8 cellular contexts compared by ENCODE assay signal in the genomic region with DNA sequence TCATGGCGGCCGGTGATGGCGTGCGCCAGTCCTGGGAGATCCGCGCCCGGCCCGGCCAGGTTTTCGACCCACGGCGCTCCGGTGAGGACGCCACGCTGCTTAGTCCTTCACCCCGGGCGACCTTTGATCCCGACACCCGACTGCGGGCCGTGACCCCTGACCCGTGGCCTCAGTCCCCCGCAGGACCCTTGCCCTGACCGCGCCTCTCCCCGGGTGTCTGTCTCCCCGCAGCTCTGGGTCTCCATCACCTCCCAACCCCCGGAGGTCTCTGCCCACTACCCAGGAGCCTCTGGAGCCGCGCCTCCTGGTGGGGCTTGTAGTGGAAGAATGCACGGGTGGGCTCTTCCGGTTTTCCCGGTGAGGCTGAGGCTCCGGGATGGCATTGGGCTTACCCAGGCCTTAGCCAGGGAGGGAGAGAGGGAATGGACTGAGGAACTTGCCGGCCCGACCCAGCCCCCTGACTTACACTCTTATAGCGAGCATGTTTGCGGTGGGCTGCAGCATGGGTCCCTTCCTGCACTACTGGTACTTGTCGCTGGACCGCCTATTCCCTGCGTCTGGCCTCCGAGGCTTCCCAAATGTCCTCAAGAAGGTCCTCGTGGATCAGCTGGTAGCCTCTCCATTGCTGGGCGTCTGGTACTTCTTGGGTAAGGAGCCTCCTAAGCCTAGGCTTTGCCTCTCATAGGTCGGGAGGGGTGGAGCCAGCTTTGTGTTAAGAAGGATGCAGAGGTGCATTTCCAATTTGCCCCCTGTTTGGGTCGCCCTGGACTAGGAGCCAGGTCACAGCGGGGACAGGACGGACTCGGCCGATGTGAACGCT. TPM values are rescaled to one million over a fixed set of nuclear protein-coding genes. Genes with fewer than 3 reads are reported as not detected.
DNase-seq lines count a peak whose midpoint lies in the region; ATAC-seq, FAIRE-seq and TF ChIP-seq lines count a peak whose summit lies in the region.

No MANE protein-coding gene starts in this region.

- 8 to 10% methylated on average over 50 of the region's 50 CpGs for WGBS in esophagus, 2 donors
- 6 to 7% methylated on average over 43 to 50 of the region's 50 CpGs for WGBS in pancreas, 2 donors

- ATAC-seq in activated CD4-positive, alpha-beta T cell treated with anti-CD3 and anti-CD28 coated beads for 36 hours, result no peak
- peak in 1 of 4 donors; percentile 1 for ATAC-seq in pancreas

- peak overlapping the region; percentile 91 for H3K27ac Mint-ChIP-seq in activated CD4-positive, alpha-beta T cell treated with anti-CD3 and anti-CD28 coated beads for 36 hours

- CTCF ChIA-PET in activated CD4-positive, alpha-beta T cell treated with anti-CD3 and anti-CD28 coated beads for 36 hours (lab: Charles Lee), result interaction anchor here (0.6 to 2.5 kb wide), 25 partner anchors 9 to 742 kb away, joined by 3 to 13 read pairs (median 4); a partner anchor contains a TSS
- CTCF ChIA-PET in RWPE1 (lab: Yijun Ruan, JAX), result interaction anchor here (1.5 kb wide), 1 partner anchor 58 kb away, joined by 8 read pairs; no protein-coding TSS in a partner anchor

- H3K36me3 Mint-ChIP-seq in activated CD4-positive, alpha-beta T cell treated with anti-CD3 and anti-CD28 coated beads for 36 hours (ENCODE audit: low read depth), result peaks cover 6% of the 10 kb centered on the region

- TF ChIP-seq POLR2A in GM12892 (IDR thresholded peaks at IDR 0.05; ENCODE audit: low read depth, low read length), result no peak

- no peaks in the 10 kb centered on the region for H3K27me3 Mint-ChIP-seq in activated CD4-positive, alpha-beta T cell treated with anti-CD3 and anti-CD28 coated beads for 36 hours

- H3K9me3 ChIP-seq in esophagus (ENCODE audit: control insufficient read depth in 2 of 2, insufficient read depth in 1 of 2, low read depth in 1 of 2, low read length in 1 of 2) (no peaks in the 10 kb centered on the region), pancreas (no peaks in the 10 kb centered on the region)

- H3K27me3 ChIP-seq in esophagus (ENCODE audit: control insufficient read depth in 1 of 2, insufficient read depth in 2 of 2, low read length in 2 of 2), result no peaks in the 10 kb centered on the region
- H3K27me3 ChIP-seq in pancreas, result no peaks in the 10 kb centered on the region

- FAIRE-seq in pancreas (lab: Jason Lieb, UNC) (no peak), GM12892 (lab: Jason Lieb, UNC) (no peak)

- H3K4me1 ChIP-seq in esophagus (ENCODE audit: control insufficient read depth in 2 of 2, insufficient read depth in 2 of 2, low read length in 1 of 2) (peaks cover 7 to 11% of the 10 kb centered on the region in 2 donors), pancreas (peaks cover 0 to 11% (median 9%) of the 10 kb centered on the region in 3 donors)

- DNase-seq in activated CD4-positive, alpha-beta T cell treated with anti-CD3 and anti-CD28 coated beads for 36 hours, result no peak
- no peak for DNase-seq in activated CD4-positive, alpha-beta T cell treated with anti-CD3 and anti-CD28 coated beads, Interleukin-2, amount 50 U/mL, for 48 hours
- DNase-seq in RWPE1 (ENCODE audit: low spot score), result no peak
- peak in 1 of 6 donors; percentile 58 for DNase-seq in pancreas
- no peak for DNase-seq in KG1 (lab: John Stamatoyannopoulos, UW)
- DNase-seq in GM12892 (ENCODE audit: insufficient read length), result no peak
- no peak for DNase-seq in stimulated activated naive CD4-positive, alpha-beta T cell (lab: John Stamatoyannopoulos, UW)

- peak overlapping the region; percentile 60 to 79 for H3K4me3 ChIP-seq in esophagus (ENCODE audit: low read depth in 1 of 2, low read length in 2 of 2)
- H3K4me3 ChIP-seq in pancreas, result peak overlapping the region; percentile 48 to 98 (median 66)

- H3K36me3 ChIP-seq in esophagus (ENCODE audit: control insufficient read depth in 2 of 2, insufficient read depth in 2 of 2, low read length in 1 of 2), result peaks cover 13 to 18% of the 10 kb centered on the region in 2 donors
- no peaks in the 10 kb centered on the region for H3K36me3 ChIP-seq in pancreas

- POLR2A ChIA-PET in activated CD4-positive, alpha-beta T cell treated with anti-CD3 and anti-CD28 coated beads for 36 hours (lab: Charles Lee), result interaction anchor here (1.0 to 1.1 kb wide), 4 partner anchors 19 to 135 kb away, joined by 3 to 8 read pairs (median 3); a partner anchor contains a TSS
- POLR2A ChIA-PET in RWPE1 (lab: Yijun Ruan, JAX; ENCODE audit: low non-redundant PET), result interaction anchor here (0.5 to 1.0 kb wide), 4 partner anchors 9 to 81 kb away, joined by 3 to 7 read pairs (median 3); a partner anchor contains a TSS

- H3K4me3 Mint-ChIP-seq in activated CD4-positive, alpha-beta T cell treated with anti-CD3 and anti-CD28 coated beads for 36 hours, result peak overlapping the region; percentile 79

- H3K9me3 Mint-ChIP-seq in activated CD4-positive, alpha-beta T cell treated with anti-CD3 and anti-CD28 coated beads for 36 hours (ENCODE audit: low read depth), result no peaks in the 10 kb centered on the region

- H3K27ac ChIP-seq in RWPE1, result peak overlapping the region; percentile 98
- H3K27ac ChIP-seq in esophagus (ENCODE audit: low read depth in 2 of 2, low read length in 1 of 2), result peak overlapping the region; percentile 91 to 93
- H3K27ac ChIP-seq in pancreas, result peak overlapping the region; percentile 38 to 69 (median 60)

- intact Hi-C loops in activated CD4-positive, alpha-beta T cell treated with anti-CD3 and anti-CD28 coated beads for 36 hours (cut with DNase I, micrococcal nuclease), result loop anchor here (1.0 to 2.0 kb wide), 6 partner anchors 11 to 725 kb away; a partner anchor contains a TSS
- intact Hi-C loops in pancreas (cut with DNase I), result no loop called here

- peaks cover 22% of the 10 kb centered on the region for H3K4me1 Mint-ChIP-seq in activated CD4-positive, alpha-beta T cell treated with anti-CD3 and anti-CD28 coated beads for 36 hours

- TF ChIP-seq CTCF in RWPE1 (conservative IDR thresholded peaks at IDR 0.05; ENCODE audit: low read depth) (no peak), pancreas (IDR thresholded peaks at IDR 0.05) (no peak)

RNA-seq across cellular contexts. Expression of a gene that starts 0.6 kb away (rescaled TPM):
- total RNA-seq in activated CD4-positive, alpha-beta T cell treated with anti-CD3 and anti-CD28 coated beads for 36 hours, result 1 to 10 TPM; 5.7 to 6.2 TPM
- polyA plus RNA-seq in esophagus (10 to 100 TPM in 1 of 2 donors, 1 to 10 TPM in 1; 7.4 to 12.0 TPM), pancreas (10 to 100 TPM in 1 of 2 donors, 1 to 10 TPM in 1; 9.9 to 10.4 TPM)
- total RNA-seq in pancreas, result 1 to 10 TPM; 2.8 to 6.2 (median 4.0) TPM
- 7.1 TPM for polyA plus RNA-seq in GM12892 (2012; ENCODE audit: missing spikeins)

RNA-seq across cellular contexts. Expression of a gene that starts 10.2 kb away (rescaled TPM):
- total RNA-seq in activated CD4-positive, alpha-beta T cell treated with anti-CD3 and anti-CD28 coated beads for 36 hours, result 1 to 10 TPM; 5.6 to 8.9 TPM
- polyA plus RNA-seq in esophagus (1 to 10 TPM in 1 of 2 donors, under 1 TPM in 1; 0.81 to 1.1 TPM), pancreas (1 to 10 TPM; 2.3 to 4.4 TPM)
- total RNA-seq in pancreas, result 1 to 10 TPM in 5 of 6 donors, under 1 TPM in 1; 0.79 to 2.6 (median 1.6) TPM
- 2.2 TPM for polyA plus RNA-seq in GM12892 (2012; ENCODE audit: missing spikeins)

RNA-seq across cellular contexts. Expression of a gene that starts 20.0 kb away (rescaled TPM):
- total RNA-seq in activated CD4-positive, alpha-beta T cell treated with anti-CD3 and anti-CD28 coated beads for 36 hours, result 10 to 100 TPM; 20.4 to 29.5 TPM
- polyA plus RNA-seq in esophagus, result 10 to 100 TPM in 1 of 2 donors, 1 to 10 TPM in 1; 9.9 to 29.3 TPM
- 100 to 1,000 TPM in 1 of 6 donors, 10 to 100 TPM in 5; 12.2 to 108 (median 23.2) TPM for total RNA-seq in pancreas
- 10 to 100 TPM; 21.4 to 22.2 TPM for polyA plus RNA-seq in pancreas
- polyA plus RNA-seq in GM12892 (2012; ENCODE audit: missing spikeins), result 309 TPM

RNA-seq across cellular contexts. Expression of a gene that starts 32.6 kb away (rescaled TPM):
- not detected for total RNA-seq in activated CD4-positive, alpha-beta T cell treated with anti-CD3 and anti-CD28 coated beads for 36 hours
- under 1 TPM; 0.07 to 0.39 TPM for polyA plus RNA-seq in esophagus
- total RNA-seq in pancreas, result under 1 TPM in 5 of 6 donors, not detected in 1; 0.12 to 0.59 (median 0.37) TPM
- polyA plus RNA-seq in pancreas, result 1 to 10 TPM in 1 of 2 donors, under 1 TPM in 1; 0.16 to 1.3 TPM
- polyA plus RNA-seq in GM12892 (2012; ENCODE audit: missing spikeins), result 2.2 TPM

RNA-seq across cellular contexts. Expression of a gene that starts 40.6 kb away (rescaled TPM):
- total RNA-seq in activated CD4-positive, alpha-beta T cell treated with anti-CD3 and anti-CD28 coated beads for 36 hours, result 10 to 100 TPM; 18.9 to 20.2 TPM
- polyA plus RNA-seq in esophagus, result 10 to 100 TPM in 1 of 2 donors, 1 to 10 TPM in 1; 8.1 to 10.6 TPM
- 10 to 100 TPM; 11.6 to 21.2 (median 12.2) TPM for total RNA-seq in pancreas
- polyA plus RNA-seq in pancreas, result 1 to 10 TPM; 4.3 to 6.5 TPM
- polyA plus RNA-seq in GM12892 (2012; ENCODE audit: missing spikeins), result 4.0 TPM

Comparison
In these comparisons a context has a peak if more than half of its experiments do, and no peak if none do; other contexts are left out.
1. intact Hi-C loops: an anchor here in activated CD4-positive, alpha-beta T cell treated with anti-CD3 and anti-CD28 coated beads for 36 hours (1.0 to 2.0 kb wide); none called in pancreas.